In the genomic region with DNA sequence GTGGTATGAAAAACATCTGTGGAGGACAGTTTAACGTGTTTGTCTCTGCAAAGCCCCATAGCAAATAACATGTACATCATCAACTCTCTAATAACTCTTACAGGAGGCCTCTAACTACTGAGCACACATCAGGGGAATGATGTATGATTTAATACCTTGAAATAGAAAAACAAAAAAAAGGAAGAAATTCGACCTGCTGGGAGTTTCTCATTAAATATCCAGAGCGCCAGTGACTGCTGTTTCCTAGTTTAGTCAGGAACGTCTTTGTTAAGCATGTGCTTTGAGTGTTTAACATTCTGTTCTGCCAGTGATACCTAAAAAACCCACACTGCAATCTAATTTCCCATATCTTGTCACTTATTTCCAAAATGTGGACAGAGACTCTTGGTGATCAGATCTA, we compare ENCODE assay signal across 18 cellular contexts.
"Had no signal": no experiment of that assay in that cellular context is flagged by ENCODE, and none has a peak within 500 bp of the region (broad histone marks: within the 10 kb centered on the region; RNA-seq: fewer than 3 reads in every experiment).

No MANE protein-coding gene starts in this region.

- H3K36me3 ChIP-seq: adrenal gland, cardiac muscle cell, left lung, right lobe of liver, thyroid gland, WERI-Rb-1 had no signal

- ATAC-seq: activated naive CD4-positive, alpha-beta T cell treated with anti-CD3 and anti-CD28 coated beads, Interleukin-2, amount 50 U/mL, for 72 hours; activated T-cell treated with anti-CD3 and anti-CD28 coated beads, Interleukin-2, amount 50 U/mL, for 72 hours; left lung; right lobe of liver; stimulated activated effector memory CD8-positive, alpha-beta T cell treated with anti-CD3 and anti-CD28 coated beads, Interleukin-12 subunit alpha, Interleukin-12 subunit beta, amount 100 ng/mL, for 72 hours had no signal

- H3K27ac ChIP-seq: adrenal gland, cardiac muscle cell, left lung, right lobe of liver, thyroid gland, WERI-Rb-1 had no signal

- H3K9me3 ChIP-seq: adrenal gland, left lung, right lobe of liver, thyroid gland had no signal

- H3K27me3 ChIP-seq: adrenal gland, cardiac muscle cell, left lung, right lobe of liver, thyroid gland had no signal

- H3K4me3 ChIP-seq: adrenal gland, cardiac muscle cell, left lung, right lobe of liver, thyroid gland had no signal

- H3K4me1 ChIP-seq: adrenal gland, left lung, right lobe of liver, thyroid gland had no signal

- DNase-seq: activated CD4-positive, alpha-beta T cell treated with anti-CD3 and anti-CD28 coated beads, Interleukin-2, amount 50 U/mL, for 4 hours; activated effector memory CD4-positive, alpha-beta T cell treated with anti-CD3 and anti-CD28 coated beads, Interleukin-2, amount 50 U/mL, for 16 hours; activated T-cell treated with anti-CD3 and anti-CD28 coated beads, Interleukin-2, amount 50 U/mL, for 72 hours; adrenal gland; dermis blood vessel endothelial cell; effector memory CD4-positive, alpha-beta T cell; foreskin fibroblast; glutamatergic neuron; hypothalamus; kidney; left lung; right lobe of liver; stimulated activated CD4-positive, alpha-beta T cell treated with anti-CD3 and anti-CD28 coated beads, Interleukin-4, amount 100 ng/mL, for 24 hours; thyroid gland; WERI-Rb-1 had no signal
